22 cellular contexts compared by ENCODE assay signal in genomic region chr12:113548467-113548866, GRCh38.
"Had no signal": no experiment of that assay in that cellular context is flagged by ENCODE, and none has a peak within 500 bp of the region (broad histone marks: within the 10 kb centered on the region; RNA-seq: fewer than 3 reads in every experiment).

No MANE protein-coding gene starts in this region.

- H3K9me3 ChIP-seq: colonic mucosa had no signal

- H3K27me3 ChIP-seq: colonic mucosa, foreskin keratinocyte, hepatocyte had no signal

- H3K36me3 ChIP-seq: colonic mucosa, esophagus muscularis mucosa, gastroesophageal sphincter, heart left ventricle, left lung, lower lobe of right lung had no signal

- FAIRE-seq: endothelial cell of umbilical vein, frontal cortex, kidney had no signal

- H3K4me1 ChIP-seq: colonic mucosa, esophagus muscularis mucosa, foreskin keratinocyte, gastroesophageal sphincter, heart left ventricle, left lung, lower lobe of right lung had no signal

- H3K27ac ChIP-seq: colonic mucosa, esophagus muscularis mucosa, foreskin keratinocyte, gastroesophageal sphincter, heart left ventricle, hepatocyte, left lung, lower lobe of right lung had no signal

- H3K4me3 ChIP-seq: colonic mucosa, esophagus muscularis mucosa, gastroesophageal sphincter, heart left ventricle, hepatocyte, left lung, lower lobe of right lung had no signal

- DNase-seq: colonic mucosa; cortex of kidney; effector CD8-positive, alpha-beta T cell; effector memory CD8-positive, alpha-beta T cell; foreskin keratinocyte; heart left ventricle; hypothalamus; immature natural killer cell; islet precursor cell; kidney; kidney glomerular epithelial cell; left colon; left lung; left ventricle myocardium superior; lower lobe of right lung; mesenchymal stem cell; midbrain had no signal

- H3K79me2 ChIP-seq: hepatocyte had no signal

- ATAC-seq: effector memory CD8-positive, alpha-beta T cell; foreskin keratinocyte; gastroesophageal sphincter; heart left ventricle; left colon; left lung; left ventricle myocardium superior; lower lobe of right lung had no signal

- H3K4me2 ChIP-seq: hepatocyte had no signal

- H2AFZ ChIP-seq: hepatocyte had no signal
